ENCODE assay signal across 7 cellular contexts in genomic region chr5:179819296-179820126, GRCh38. TPM values are rescaled to one million over a fixed set of nuclear protein-coding genes. Genes with fewer than 3 reads are reported as not detected.
DNase-seq lines count a peak whose midpoint lies in the region; ATAC-seq, FAIRE-seq and TF ChIP-seq lines count a peak whose summit lies in the region.

No MANE protein-coding gene starts in this region.

- H3K4me3 ChIP-seq in SJSA1, result peak overlapping the region; percentile 94
- H3K4me3 ChIP-seq in bronchial epithelial cell (ENCODE audit: low read depth, low read length), result no peak overlapping the region
- H3K4me3 ChIP-seq in kidney (ENCODE audit: low read length in 2 of 2), result peak overlapping the region; percentile 71 to 77
- H3K4me3 ChIP-seq in skin epidermis, result peak overlapping the region; percentile 9 to 100 (median 96)

- intact Hi-C loops in kidney (cut with DNase I), result no loop called here

- FAIRE-seq in bronchial epithelial cell (lab: Jason Lieb, UNC) (no peak), kidney (lab: Jason Lieb, UNC) (no peak)

- peak overlapping the region; percentile 76 for H3K9ac ChIP-seq in ES-I3 (ENCODE audit: low read depth, low read length)
- peak overlapping the region; percentile 74 to 98 for H3K9ac ChIP-seq in kidney (ENCODE audit: low read length in 2 of 2)

- DNase-seq in SJSA1 (ENCODE audit: low read depth in 1 of 2, low spot score in 2 of 2) (peak; percentile 77 to 86), bronchial epithelial cell (ENCODE audit: low read depth) (peak; percentile 45), kidney (peak; percentile 94), COLO829 (ENCODE audit: low spot score) (no peak)

- H3K27ac ChIP-seq in SJSA1 (peak overlapping the region; percentile 90), kidney (ENCODE audit: low read depth in 2 of 2, low read length in 2 of 2) (peak overlapping the region; percentile 99 to 100), skin epidermis (peak overlapping the region; percentile 68 to 100 (median 97))

- no peak for TF ChIP-seq CTCF in bronchial epithelial cell (IDR thresholded peaks at IDR 0.05; ENCODE audit: insufficient read depth, low read length, severe bottlenecking)
- no peak for TF ChIP-seq CTCF in kidney (IDR thresholded peaks at IDR 0.05; ENCODE audit: borderline replicate concordance, extremely low read depth, insufficient read depth)

- H3K36me3 ChIP-seq in ES-I3 (ENCODE audit: insufficient read depth, low read length), result peaks cover 9% of the 10 kb centered on the region
- H3K36me3 ChIP-seq in SJSA1, result peaks cover 39% of the 10 kb centered on the region
- peaks cover 23% of the 10 kb centered on the region for H3K36me3 ChIP-seq in bronchial epithelial cell (ENCODE audit: control insufficient read depth, insufficient read depth, low read length)
- peaks cover 8 to 12% of the 10 kb centered on the region in 2 donors for H3K36me3 ChIP-seq in kidney (ENCODE audit: control insufficient read depth in 1 of 2, insufficient read depth in 2 of 2, low read length in 2 of 2)

- peaks cover 28% of the 10 kb centered on the region for H3K4me1 ChIP-seq in ES-I3 (ENCODE audit: insufficient read depth, low read length)
- H3K4me1 ChIP-seq in SJSA1 (replicated peaks), result peaks cover 40% of the 10 kb centered on the region
- H3K4me1 ChIP-seq in kidney (ENCODE audit: control insufficient read depth in 1 of 2, insufficient read depth in 1 of 2, low read depth in 1 of 2, low read length in 2 of 2), result peaks cover 38 to 46% of the 10 kb centered on the region in 2 donors

- H3K27me3 ChIP-seq in SJSA1 (replicated peaks), result no peaks in the 10 kb centered on the region
- H3K27me3 ChIP-seq in bronchial epithelial cell (ENCODE audit: control insufficient read depth, insufficient read depth, low read length), result no peaks in the 10 kb centered on the region

- H3K9me3 ChIP-seq in ES-I3 (ENCODE audit: control insufficient read depth, insufficient read depth, low read length) (no peaks in the 10 kb centered on the region), SJSA1 (replicated peaks) (no peaks in the 10 kb centered on the region), kidney (ENCODE audit: control insufficient read depth in 1 of 2, low read length in 2 of 2) (no peaks in the 10 kb centered on the region)

- ATAC-seq in HG02759 (IDR thresholded peaks at IDR 0.05; ENCODE audit: unreplicated experiment), result peak; percentile 23

RNA-seq across cellular contexts. Expression of gene SQSTM1, which starts 1.2 kb away (rescaled TPM):
- total RNA-seq in SJSA1 (2014; rRNA removed; shearing (Covaris generic)), result 298 and 772 TPM in 2 replicates
- total RNA-seq in bronchial epithelial cell, result 686 and 733 TPM in 2 replicates
- total RNA-seq in kidney, result 249 TPM
- 309 TPM for polyA plus RNA-seq in kidney (ENCODE audit: insufficient read depth, low read depth, low replicate concordance)

RNA-seq across cellular contexts. Expression of gene MGAT4B, which starts 12.8 kb away (rescaled TPM):
- total RNA-seq in SJSA1 (2014; rRNA removed; shearing (Covaris generic)), result 98.2 and 125 TPM in 2 replicates
- total RNA-seq in bronchial epithelial cell, result 109 and 151 TPM in 2 replicates
- total RNA-seq in kidney, result 174 TPM
- 79.4 TPM for polyA plus RNA-seq in kidney (ENCODE audit: insufficient read depth, low read depth, low replicate concordance)

RNA-seq across cellular contexts. Expression of gene LTC4S, which starts 25.7 kb away (rescaled TPM):
- total RNA-seq in SJSA1 (2014; rRNA removed; shearing (Covaris generic)), result 0.68 TPM in 1 of 2 replicates, not detected in the other
- total RNA-seq in bronchial epithelial cell (0.26 and 0.38 TPM in 2 replicates), kidney (30.6 TPM)
- polyA plus RNA-seq in kidney (ENCODE audit: insufficient read depth, low read depth, low replicate concordance), result 20.1 TPM

RNA-seq across cellular contexts. Expression of gene MRNIP, which starts 39.1 kb away (rescaled TPM):
- total RNA-seq in SJSA1 (2014; rRNA removed; shearing (Covaris generic)), result 10.4 and 17.7 TPM in 2 replicates
- total RNA-seq in bronchial epithelial cell (10.6 and 11.8 TPM in 2 replicates), kidney (36.6 TPM)
- polyA plus RNA-seq in kidney (ENCODE audit: insufficient read depth, low read depth, low replicate concordance), result 25.3 TPM

Comparison
In these comparisons a context has a peak if more than half of its experiments do, and no peak if none do; other contexts are left out.
1. RNA of gene LTC4S, which starts 25.7 kb away (total RNA-seq): 30.6 TPM in kidney (single experiment); 0.68 TPM in SJSA1 and 0.26 to 0.38 TPM in bronchial epithelial cell; every median in the first group is over 10 times any median in the second.
2. Peak in every context shown above with its lines, with median percentiles within 50 percentile points of each other: H3K27ac ChIP-seq.